10 cellular contexts compared by ENCODE assay signal in the genomic region with DNA sequence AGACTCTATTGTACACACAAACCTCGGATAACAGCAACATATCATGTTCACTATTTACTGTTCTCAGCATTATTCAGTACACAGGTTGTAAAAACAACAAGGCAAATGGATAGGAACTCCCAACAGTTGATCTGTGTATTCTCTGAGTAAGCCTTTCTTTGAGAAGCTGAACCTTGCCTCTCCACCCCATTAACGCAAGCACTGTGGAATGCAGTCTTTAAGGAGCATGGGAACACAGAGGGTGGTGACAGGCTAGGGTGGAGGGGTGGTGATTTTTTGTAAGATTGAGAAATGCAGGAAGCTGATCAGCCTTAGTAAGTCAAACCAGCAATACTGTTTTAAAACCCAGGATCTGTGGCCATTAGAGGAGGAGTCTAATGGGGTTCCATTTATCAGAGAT. TPM values are rescaled to one million over a fixed set of nuclear protein-coding genes. Genes with fewer than 3 reads are reported as not detected.
DNase-seq lines count a peak whose midpoint lies in the region; ATAC-seq and TF ChIP-seq lines count a peak whose summit lies in the region.
"Had no signal": no experiment of that assay in that cellular context is flagged by ENCODE, and none has a peak within 500 bp of the region (broad histone marks: within the 10 kb centered on the region; RNA-seq: fewer than 3 reads in every experiment).

No MANE protein-coding gene starts in this region.

- H3K4me3 ChIP-seq in body of pancreas = no peak overlapping the region

- ATAC-seq in HG02571 (IDR thresholded peaks at IDR 0.05; ENCODE audit: unreplicated experiment) (no peak), body of pancreas (no peak)

- peaks cover 19% of the 10 kb centered on the region for H3K4me1 ChIP-seq in body of pancreas

- no peaks in the 10 kb centered on the region for H3K36me3 ChIP-seq in body of pancreas (replicated peaks in 1 of 2; ENCODE audit: insufficient read depth in 1 of 2, low read depth in 2 of 2)

- no peak for TF ChIP-seq CTCF in body of pancreas (IDR thresholded peaks at IDR 0.05)

- H3K27ac ChIP-seq in body of pancreas = no peak overlapping the region

- 30 to 45% methylated on average over 2 of the region's 2 CpGs for WGBS in body of pancreas, 2 donors

- no peaks in the 10 kb centered on the region for H3K27me3 ChIP-seq in body of pancreas

- H3K9me3 ChIP-seq in body of pancreas = no peaks in the 10 kb centered on the region

- no peak for TF ChIP-seq POLR2A in body of pancreas (IDR thresholded peaks at IDR 0.05)

- intact Hi-C loops in body of pancreas (cut with DNase I) = no loop called here

- peak; percentile 16 for DNase-seq in DMS53 (lab: John Stamatoyannopoulos, UW)
- DNase-seq in DMS53 treated with DMSO at 0.1 percent for 48 hours (lab: John Stamatoyannopoulos, UW; ENCODE audit: unreplicated experiment) = no peak
- DNase-seq in amniotic epithelial cell (ENCODE audit: low read depth) = peak; percentile 90
- DNase-seq in iPS-NIHi11 (ENCODE audit: low spot score) = peak; percentile 45
- peak; percentile 89 for DNase-seq in stromal cell of bone marrow (ENCODE audit: low read depth)
- DNase-seq in activated CD8-positive, alpha-beta memory T cell treated with anti-CD3 and anti-CD28 coated beads, Interleukin-2, amount 50 U/mL, for 48 hours = no peak
- DNase-seq in body of pancreas = no peak
- DNase-seq: GOT3; NK-92 treated with Interleukin-12 subunit alpha and Interleukin-12 subunit beta, amount 100 ng/mL, for 24 hours had no signal

RNA-seq across cellular contexts. Expression of a gene that starts 19.6 kb away (rescaled TPM):
- total RNA-seq in body of pancreas = not detected

RNA-seq across cellular contexts. Expression of a gene that starts 21.5 kb away (rescaled TPM):
- not detected for total RNA-seq in body of pancreas

RNA-seq across cellular contexts. Expression of a gene that starts 39.1 kb away (rescaled TPM):
- total RNA-seq in body of pancreas = not detected

Comparison
In these comparisons a context has a peak if more than half of its experiments do, and no peak if none do; other contexts are left out.
1. DNase-seq: peak in DMS53 (single experiment), amniotic epithelial cell (single experiment), iPS-NIHi11 (single experiment) and stromal cell of bone marrow (single experiment); none in DMS53 treated with DMSO at 0.1 percent for 48 hours (single experiment), activated CD8-positive, alpha-beta memory T cell treated with anti-CD3 and anti-CD28 coated beads, Interleukin-2, amount 50 U/mL, for 48 hours (single experiment) and body of pancreas (0 of 4).